ENCODE assay signal across 2 cellular contexts in the genomic region with DNA sequence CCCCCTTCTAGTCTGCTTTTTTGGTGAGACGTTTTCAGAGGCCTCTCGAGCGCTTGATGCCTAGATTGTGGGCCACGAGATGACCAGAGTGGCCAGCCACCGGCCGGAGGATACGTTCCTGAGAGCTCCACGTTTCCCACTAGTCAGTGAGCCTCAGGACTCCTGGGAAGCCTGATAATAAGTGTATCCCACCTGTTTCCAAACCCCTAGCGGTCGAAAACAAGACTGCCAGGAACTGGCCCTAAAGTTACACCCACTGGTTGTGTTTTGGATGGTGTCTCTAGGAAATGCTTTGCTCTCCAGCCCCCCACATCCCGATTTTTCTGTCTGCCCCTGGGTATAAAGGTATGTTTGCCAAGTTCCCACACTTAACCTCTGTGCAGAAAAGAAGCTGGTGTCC.
TF ChIP-seq lines count a peak whose summit lies in the region.

No MANE protein-coding gene starts in this region.

TF ChIP-seq in GM12891, 5 proteins besides CTCF, POLR2A, EP300 and RAD21:
- no peak for TF ChIP-seq PAX5 (IDR thresholded peaks at IDR 0.05; ENCODE audit: insufficient read depth, low read length, severe bottlenecking)
- TF ChIP-seq SPI1 (IDR thresholded peaks at IDR 0.05; ENCODE audit: low read depth, low read length) = no peak
- no peak for TF ChIP-seq POU2F2 (IDR thresholded peaks at IDR 0.05; ENCODE audit: low read depth, low read length)
- no peak for TF ChIP-seq POLR2AphosphoS5 (IDR thresholded peaks at IDR 0.05; ENCODE audit: low read depth, low read length)
- no peak for TF ChIP-seq TAF1 (IDR thresholded peaks at IDR 0.05; ENCODE audit: low read depth, low read length)

TF ChIP-seq in H1, 55 proteins besides CTCF, POLR2A, EP300 and RAD21:
- no peak for TF ChIP-seq MAFK (IDR thresholded peaks at IDR 0.05; ENCODE audit: low read depth, low read length)
